Comparison of ENCODE assay signal across 8 cellular contexts in the genomic region with DNA sequence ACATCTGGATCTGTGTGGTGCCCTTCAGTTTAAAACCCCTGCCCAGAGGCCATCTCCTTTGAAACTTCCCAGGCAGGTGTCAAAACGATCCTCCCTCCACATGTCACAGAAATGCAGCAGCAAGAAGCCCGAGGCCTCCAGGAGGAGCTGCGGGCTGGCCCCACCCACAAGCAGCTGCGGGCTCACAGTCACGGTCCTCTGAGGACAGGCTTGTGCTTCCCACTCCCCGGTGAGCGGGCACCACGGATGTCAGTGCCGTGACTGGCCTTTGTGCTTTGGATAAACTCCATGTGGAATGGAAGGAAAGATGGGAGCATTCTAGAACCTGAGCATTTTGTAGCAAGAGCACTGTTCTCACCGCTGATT.
DNase-seq lines count a peak whose midpoint lies in the region; ATAC-seq and TF ChIP-seq lines count a peak whose summit lies in the region.

No MANE protein-coding gene starts in this region.

- H3K4me3 ChIP-seq in vagina = peak overlapping the region in 1 of 2 donors; percentile 16

- no peaks in the 10 kb centered on the region for H3K9me3 Mint-ChIP-seq in activated T-helper 2 cell treated with anti-CD3 and anti-CD28 coated beads, Interferon-gamma antibody, Interleukin-2, Interleukin-4, amounts not matched to agents 10 μg/mL and 5 μg/mL and 100 μg/mL, durations not matched to agents 14 hours and 24 hours and 36 hours

- no peaks in the 10 kb centered on the region for H3K36me3 ChIP-seq in vagina

- H3K27ac Mint-ChIP-seq in activated T-helper 2 cell treated with anti-CD3 and anti-CD28 coated beads, Interferon-gamma antibody, Interleukin-2, Interleukin-4, amounts not matched to agents 10 μg/mL and 5 μg/mL and 100 μg/mL, durations not matched to agents 14 hours and 24 hours and 36 hours = peak overlapping the region; percentile 69

- peak; percentile 39 for DNase-seq in stimulated activated CD4-positive, alpha-beta T cell treated with anti-CD3 and anti-CD28 coated beads, Interleukin-15, amount 100 ng/mL, for 24 hours
- no peak for DNase-seq in stimulated activated CD4-positive, alpha-beta T cell treated with anti-CD3 and anti-CD28 coated beads, Interleukin-4, amount 100 ng/mL, for 24 hours
- no peak for DNase-seq in activated T-helper 2 cell treated with anti-CD3 and anti-CD28 coated beads, Interferon-gamma antibody, Interleukin-2, Interleukin-4, amounts not matched to agents 10 μg/mL and 5 μg/mL and 100 μg/mL, durations not matched to agents 14 hours and 24 hours and 36 hours (ENCODE audit: low spot score)
- peak; percentile 72 for DNase-seq in left kidney (ENCODE audit: low read depth, low spot score)
- no peak for DNase-seq in vagina (ENCODE audit: extremely low spot score in 2 of 2)
- DNase-seq in germinal center (ENCODE audit: low spot score) = no peak
- DNase-seq in kidney glomerular epithelial cell (lab: John Stamatoyannopoulos, UW) = no peak

- intact Hi-C loops in activated T-helper 2 cell treated with anti-CD3 and anti-CD28 coated beads, Interferon-gamma antibody, Interleukin-2, Interleukin-4, amounts not matched to agents 10 μg/mL and 5 μg/mL and 100 μg/mL, durations not matched to agents 14 hours and 24 hours and 36 hours (cut with micrococcal nuclease) = no loop called here
- intact Hi-C loops in vagina (cut with DNase I) = no loop called here

- H3K4me1 ChIP-seq in vagina = peaks cover 28% of the 10 kb centered on the region

- no peak for TF ChIP-seq CTCF in vagina (IDR thresholded peaks at IDR 0.05)

- no peaks in the 10 kb centered on the region for H3K9me3 ChIP-seq in vagina

- no peak for ATAC-seq in HG02642 (IDR thresholded peaks at IDR 0.05; ENCODE audit: poor library complexity, unreplicated experiment)

- peak overlapping the region; percentile 86 for H3K27ac ChIP-seq in vagina

- no peaks in the 10 kb centered on the region for H3K36me3 Mint-ChIP-seq in activated T-helper 2 cell treated with anti-CD3 and anti-CD28 coated beads, Interferon-gamma antibody, Interleukin-2, Interleukin-4, amounts not matched to agents 10 μg/mL and 5 μg/mL and 100 μg/mL, durations not matched to agents 14 hours and 24 hours and 36 hours (ENCODE audit: low read depth)

- peaks cover 4% of the 10 kb centered on the region for H3K27me3 Mint-ChIP-seq in activated T-helper 2 cell treated with anti-CD3 and anti-CD28 coated beads, Interferon-gamma antibody, Interleukin-2, Interleukin-4, amounts not matched to agents 10 μg/mL and 5 μg/mL and 100 μg/mL, durations not matched to agents 14 hours and 24 hours and 36 hours (ENCODE audit: low read depth)

- peak overlapping the region; percentile 77 for H3K4me3 Mint-ChIP-seq in activated T-helper 2 cell treated with anti-CD3 and anti-CD28 coated beads, Interferon-gamma antibody, Interleukin-2, Interleukin-4, amounts not matched to agents 10 μg/mL and 5 μg/mL and 100 μg/mL, durations not matched to agents 14 hours and 24 hours and 36 hours (ENCODE audit: low read depth)

- no peak for TF ChIP-seq POLR2A in vagina (IDR thresholded peaks at IDR 0.05)

- H3K27me3 ChIP-seq in vagina = no peaks in the 10 kb centered on the region

- H3K4me1 Mint-ChIP-seq in activated T-helper 2 cell treated with anti-CD3 and anti-CD28 coated beads, Interferon-gamma antibody, Interleukin-2, Interleukin-4, amounts not matched to agents 10 μg/mL and 5 μg/mL and 100 μg/mL, durations not matched to agents 14 hours and 24 hours and 36 hours (ENCODE audit: low read depth) = peaks cover 21% of the 10 kb centered on the region

Comparison
In these comparisons a context has a peak if more than half of its experiments do, and no peak if none do; other contexts are left out.
1. DNase-seq: peak in stimulated activated CD4-positive, alpha-beta T cell treated with anti-CD3 and anti-CD28 coated beads, Interleukin-15, amount 100 ng/mL, for 24 hours (single experiment) and left kidney (single experiment); none in stimulated activated CD4-positive, alpha-beta T cell treated with anti-CD3 and anti-CD28 coated beads, Interleukin-4, amount 100 ng/mL, for 24 hours (single experiment), activated T-helper 2 cell treated with anti-CD3 and anti-CD28 coated beads, Interferon-gamma antibody, Interleukin-2, Interleukin-4, amounts not matched to agents 10 μg/mL and 5 μg/mL and 100 μg/mL, durations not matched to agents 14 hours and 24 hours and 36 hours (single experiment), vagina (0 of 2), germinal center (single experiment) and kidney glomerular epithelial cell (single experiment).